16 cellular contexts compared by ENCODE assay signal in genomic region chr19:17716309-17716929, GRCh38. TPM values are rescaled to one million over a fixed set of nuclear protein-coding genes. Genes with fewer than 3 reads are reported as not detected.
A peak's percentile ranks its signal among the peaks of the same experiment; 100 is the strongest.
DNase-seq lines count a peak whose midpoint lies in the region; ATAC-seq, FAIRE-seq and TF ChIP-seq lines count a peak whose summit lies in the region.
"Had no signal": no experiment of that assay in that cellular context is flagged by ENCODE, and none has a peak within 500 bp of the region (broad histone marks: within the 10 kb centered on the region; RNA-seq: fewer than 3 reads in every experiment).

No MANE protein-coding gene starts in this region.

- H3K9me3 ChIP-seq in HepG2 (ENCODE audit: low read length), result no peaks in the 10 kb centered on the region
- H3K9me3 ChIP-seq in right lobe of liver, result no peaks in the 10 kb centered on the region
- no peaks in the 10 kb centered on the region for H3K9me3 ChIP-seq in OCI-LY7 (ENCODE audit: low read length)
- H3K9me3 ChIP-seq in MG63, result no peaks in the 10 kb centered on the region
- H3K9me3 ChIP-seq: gastrocnemius medialis, mucosa of descending colon, thyroid gland had no signal

- H2AFZ ChIP-seq in HepG2 (ENCODE audit: low read length), result no peak overlapping the region
- no peak overlapping the region for H2AFZ ChIP-seq in OCI-LY7 (ENCODE audit: low read length)

- WGBS in HepG2 (ENCODE audit: low lambda C conversion rate), result 32% methylated on average over 4 of the region's 4 CpGs
- 50% methylated on average over 2 of the region's 4 CpGs for WGBS in right lobe of liver (ENCODE audit: insufficient coverage, low coverage, low lambda C conversion rate, missing lambda C conversion rate)

- TF ChIP-seq CTCF in HepG2 (CRISPR knock-in tag; IDR thresholded peaks at IDR 0.05) (no peak), right lobe of liver (IDR thresholded peaks at IDR 0.05) (no peak), OCI-LY7 (conservative IDR thresholded peaks at IDR 0.05; ENCODE audit: low read length) (peak; percentile 68), fibroblast of mammary gland (conservative IDR thresholded peaks at IDR 0.05; ENCODE audit: control insufficient read depth, insufficient read depth, low read depth, low read length) (peak; percentile 14)

- H3K27ac ChIP-seq in HepG2 (ENCODE audit: extremely low read length, insufficient read depth, low read length) (no peak overlapping the region), right lobe of liver (no peak overlapping the region), OCI-LY7 (ENCODE audit: low read depth, low read length, poor library complexity, severe bottlenecking) (no peak overlapping the region)
- H3K27ac ChIP-seq: thyroid gland had no signal

- no peak for ATAC-seq in HepG2
- no peak for ATAC-seq in right lobe of liver
- ATAC-seq in HG03135 (IDR thresholded peaks at IDR 0.05; ENCODE audit: unreplicated experiment), result no peak
- ATAC-seq: activated T-cell treated with anti-CD3 and anti-CD28 coated beads, Interleukin-2, amount 50 U/mL, for 4 hours had no signal

- H3K4me3 ChIP-seq in HepG2 (replicated peaks in 1 of 3; ENCODE audit: insufficient read depth in 1 of 3, low read depth in 2 of 3, low read length in 3 of 3), result no peak overlapping the region
- H3K4me3 ChIP-seq in right lobe of liver, result no peak overlapping the region
- no peak overlapping the region for H3K4me3 ChIP-seq in OCI-LY7 (ENCODE audit: low read depth, low read length, poor library complexity, severe bottlenecking)
- no peak overlapping the region for H3K4me3 ChIP-seq in fibroblast of mammary gland (ENCODE audit: control insufficient read depth, low read depth, low read length)
- H3K4me3 ChIP-seq in MG63, result no peak overlapping the region
- H3K4me3 ChIP-seq: gastrocnemius medialis, mucosa of descending colon, thyroid gland had no signal

- BruUV-seq in HepG2 (replicated peaks; lab: Mats Ljungman, UMichigan) (no TSS peak), OCI-LY7 (replicated peaks; lab: Mats Ljungman, UMichigan) (no TSS peak)

- no peaks in the 10 kb centered on the region for H3K9me2 ChIP-seq in OCI-LY7 (ENCODE audit: insufficient read depth, low read length)

- no peak overlapping the region for H3K4me2 ChIP-seq in HepG2 (ENCODE audit: low read depth, low read length)
- H3K4me2 ChIP-seq in OCI-LY7 (ENCODE audit: low read length), result no peak overlapping the region

- in situ Hi-C loops in HepG2 (cut with HindIII; ENCODE audit: extremely low pct_ligation_motif_present, low pct_unique_long_range_greater_than_20kb), result no loop called here

- CTCF ChIA-PET in HepG2 (lab: Yijun Ruan, JAX; ENCODE audit: low intra/inter-chr PET ratio, low total read pairs) (no interaction called here), OCI-LY7 (lab: Charles Lee; ENCODE audit: unreplicated experiment) (no interaction called here)

- intact Hi-C loops in HepG2 (cut with micrococcal nuclease; ENCODE audit: unreplicated experiment), result no loop called here
- intact Hi-C loops in right lobe of liver (cut with DNase I), result loop anchor here in 1 of 2 donors (10.0 kb wide), 1 partner anchor 58 kb away; no protein-coding TSS in a partner anchor
- intact Hi-C loops in OCI-LY7 (cut with micrococcal nuclease; ENCODE audit: unreplicated experiment), result loop anchor here (5.0 kb wide), 1 partner anchor 141 kb away; the partner anchor contains the start of gene RPL18A

- TF ChIP-seq RAD21 in HepG2 (CRISPR knock-in tag; IDR thresholded peaks at IDR 0.05), result no peak

- FAIRE-seq in HepG2 (lab: Jason Lieb, UNC), result no peak

- H3K36me3 ChIP-seq in HepG2 (replicated peaks in 1 of 2; ENCODE audit: control insufficient read depth in 1 of 2, insufficient read depth in 2 of 2, low read length in 2 of 2) (no peaks in the 10 kb centered on the region), right lobe of liver (no peaks in the 10 kb centered on the region), OCI-LY7 (ENCODE audit: insufficient read depth, low read length) (peaks cover 6% of the 10 kb centered on the region; the same call in 1 of the 2 replicates), MG63 (peaks cover 6% of the 10 kb centered on the region)
- H3K36me3 ChIP-seq: gastrocnemius medialis, thyroid gland had no signal

- peaks cover 11% of the 10 kb centered on the region; the same call in 1 of the 2 replicates for H4K20me1 ChIP-seq in HepG2 (ENCODE audit: insufficient read depth, low read length)
- H4K20me1 ChIP-seq in OCI-LY7 (ENCODE audit: insufficient read depth, low read length), result peaks cover 5% of the 10 kb centered on the region; the same call in 1 of the 2 replicates

- H3K79me2 ChIP-seq in HepG2 (ENCODE audit: insufficient read depth, low read length) (peaks cover 16% of the 10 kb centered on the region), OCI-LY7 (ENCODE audit: insufficient read depth, low read depth, low read length) (peaks cover 17% of the 10 kb centered on the region)

- DNase-seq in HepG2 (ENCODE audit: low spot score) (peak; percentile 9), right lobe of liver (no peak), OCI-LY7 (ENCODE audit: low spot score) (peak; percentile 36), fibroblast of mammary gland (ENCODE audit: low read depth) (no peak), MG63 (no peak), hepatic stellate cell (ENCODE audit: low spot score) (no peak), SW480 (ENCODE audit: low spot score) (no peak)
- DNase-seq: ACHN; activated CD4-positive, alpha-beta T cell treated with anti-CD3 and anti-CD28 coated beads for 4 hours; activated T-cell treated with anti-CD3 and anti-CD28 coated beads, Interleukin-2, amount 50 U/mL, for 4 hours; DMS53; GOT3; mucosa of descending colon; thyroid gland had no signal

- TF ChIP-seq EP300 in HepG2 (IDR thresholded peaks at IDR 0.05; ENCODE audit: low read depth in 2 of 2, low read length in 2 of 2) (no peak), HepG2 (CRISPR knock-in tag; IDR thresholded peaks at IDR 0.05; ENCODE audit: borderline replicate concordance) (no peak)

- no peak overlapping the region for H3K9ac ChIP-seq in HepG2 (ENCODE audit: insufficient read depth, low read depth, low read length)

- POLR2A ChIA-PET in HepG2 (lab: Yijun Ruan, JAX) (no interaction called here), OCI-LY7 (lab: Charles Lee) (no interaction called here)

- no peak for TF ChIP-seq POLR2A in HepG2 (IDR thresholded peaks at IDR 0.05; ENCODE audit: insufficient read depth in 1 of 2, low read depth in 2 of 2, low read length in 2 of 2)
- no peak for TF ChIP-seq POLR2A in right lobe of liver (IDR thresholded peaks at IDR 0.05)

- no peaks in the 10 kb centered on the region; a peak in 1 of 5 replicates for H3K27me3 ChIP-seq in HepG2 (ENCODE audit: control insufficient read depth in 1 of 2, insufficient read depth in 2 of 2, low read length in 2 of 2)
- no peaks in the 10 kb centered on the region for H3K27me3 ChIP-seq in right lobe of liver
- H3K27me3 ChIP-seq in MG63, result no peaks in the 10 kb centered on the region
- H3K27me3 ChIP-seq: gastrocnemius medialis, thyroid gland had no signal

- H3K4me1 ChIP-seq in HepG2 (ENCODE audit: insufficient read depth, low read length), result peaks cover 42% of the 10 kb centered on the region
- H3K4me1 ChIP-seq in right lobe of liver, result peaks cover 0 to 12% (median 5%) of the 10 kb centered on the region in 4 donors
- H3K4me1 ChIP-seq in OCI-LY7 (ENCODE audit: insufficient read depth, low read length, poor library complexity, severe bottlenecking), result peaks cover 26% of the 10 kb centered on the region

RNA-seq across cellular contexts. Expression of gene MAP1S, which starts 2.9 kb away (rescaled TPM):
- 3.8 and 12.2 TPM in 2 replicates for total RNA-seq in HepG2 (2016; rRNA removed; fragmentation: Illumina TruSeq; extraction: Trizol)
- total RNA-seq in HepG2 (2016; cell fraction: cytosol; rRNA removed; fragmentation: Illumina TruSeq; extraction: Trizol; ENCODE audit: low read depth), result 2.4 and 2.8 TPM in 2 replicates
- 6.4 and 9.5 TPM in 2 replicates for total RNA-seq in HepG2 (2016; cell fraction: insoluble cytoplasmic fraction; rRNA removed; fragmentation: Illumina TruSeq; extraction: Trizol)
- total RNA-seq in HepG2 (2016; cell fraction: membrane; rRNA removed; fragmentation: Illumina TruSeq; extraction: Trizol), result 6.3 and 6.5 TPM in 2 replicates
- 6.7 and 10.0 TPM in 2 replicates for total RNA-seq in HepG2 (2016; cell fraction: nucleus; rRNA removed; fragmentation: Illumina TruSeq; extraction: Trizol)
- polyA plus RNA-seq in HepG2 (2011; rRNA removed), result 7.3 and 8.2 TPM in 2 replicates
- polyA plus RNA-seq in HepG2 (2011; cell fraction: cytosol; rRNA removed), result 3.3 and 5.6 TPM in 2 replicates
- polyA plus RNA-seq in HepG2 (2011; cell fraction: nucleus; rRNA removed), result 34.8 and 36.5 TPM in 2 replicates
- 18.2 and 28.7 TPM in 2 replicates for polyA plus RNA-seq in HepG2 (2012)
- polyA plus RNA-seq in HepG2 (2016; cell fraction: cytosol; fragmentation: Illumina TruSeq; extraction: Trizol; ENCODE audit: low read depth), result 1.0 and 1.3 TPM in 2 replicates
- 8.8 and 13.1 TPM in 2 replicates for polyA plus RNA-seq in HepG2 (2016; cell fraction: insoluble cytoplasmic fraction; fragmentation: Illumina TruSeq; extraction: Trizol; ENCODE audit: low read depth)
- polyA plus RNA-seq in HepG2 (2016; cell fraction: membrane; fragmentation: Illumina TruSeq; extraction: Trizol; ENCODE audit: low read depth), result 2.1 and 3.2 TPM in 2 replicates
- 15.3 and 23.8 TPM in 2 replicates for polyA plus RNA-seq in HepG2 (2016; cell fraction: nucleus; fragmentation: Illumina TruSeq; extraction: Trizol; ENCODE audit: insufficient read depth, low read depth)
- 37.6 and 52.5 TPM in 2 replicates for polyA minus RNA-seq in HepG2 (2011; rRNA and poly(A)+ RNA removed; ENCODE audit: low replicate concordance)
- polyA minus RNA-seq in HepG2 (2011; cell fraction: cytosol; rRNA and poly(A)+ RNA removed), result 19.4 and 24.6 TPM in 2 replicates
- polyA minus RNA-seq in HepG2 (2011; cell fraction: nucleus; rRNA and poly(A)+ RNA removed), result 10.9 and 11.4 TPM in 2 replicates
- 10 to 100 TPM; 11.1 to 31.3 (median 14.9) TPM for total RNA-seq in right lobe of liver
- total RNA-seq in OCI-LY7 (2014; rRNA removed; shearing (Covaris generic)), result 11.5 and 31.6 TPM in 2 replicates
- 53.1 and 61.1 TPM in 2 replicates for total RNA-seq in OCI-LY7 (2022)
- total RNA-seq in MG63 (2014; rRNA removed; shearing (Covaris generic); ENCODE audit: low replicate concordance), result 23.3 and 50.0 TPM in 2 replicates

RNA-seq across cellular contexts. Expression of gene UNC13A, which starts 28.3 kb away (rescaled TPM):
- total RNA-seq in HepG2 (2016; rRNA removed; fragmentation: Illumina TruSeq; extraction: Trizol) (0.07 and 0.11 TPM in 2 replicates), right lobe of liver (under 1 TPM in 1 of 6 experiments, not detected in 5; 0.02 TPM), OCI-LY7 (2022) (0.72 and 0.76 TPM in 2 replicates)
- total RNA-seq in HepG2 (2016; cell fraction: cytosol; rRNA removed; fragmentation: Illumina TruSeq; extraction: Trizol; ENCODE audit: low read depth), result not detected in 2 replicates
- 0.09 TPM in 2 replicates for total RNA-seq in HepG2 (2016; cell fraction: insoluble cytoplasmic fraction; rRNA removed; fragmentation: Illumina TruSeq; extraction: Trizol)
- total RNA-seq in HepG2 (2016; cell fraction: membrane; rRNA removed; fragmentation: Illumina TruSeq; extraction: Trizol), result 0.03 and 0.06 TPM in 2 replicates
- total RNA-seq in HepG2 (2016; cell fraction: nucleus; rRNA removed; fragmentation: Illumina TruSeq; extraction: Trizol), result 0.09 and 0.16 TPM in 2 replicates
- polyA plus RNA-seq in HepG2 (2011; rRNA removed), result 0.34 and 0.45 TPM in 2 replicates
- 0.09 and 0.10 TPM in 2 replicates for polyA plus RNA-seq in HepG2 (2011; cell fraction: cytosol; rRNA removed)
- 1.7 and 2.0 TPM in 2 replicates for polyA plus RNA-seq in HepG2 (2011; cell fraction: nucleus; rRNA removed)
- 0.17 and 0.20 TPM in 2 replicates for polyA plus RNA-seq in HepG2 (2012)
- polyA plus RNA-seq in HepG2 (2016; cell fraction: cytosol; fragmentation: Illumina TruSeq; extraction: Trizol; ENCODE audit: low read depth), result not detected in 2 replicates
- polyA plus RNA-seq in HepG2 (2016; cell fraction: insoluble cytoplasmic fraction; fragmentation: Illumina TruSeq; extraction: Trizol; ENCODE audit: low read depth), result 0.05 and 0.14 TPM in 2 replicates
- 0.02 TPM in 1 of 2 replicates, not detected in the other for polyA plus RNA-seq in HepG2 (2016; cell fraction: membrane; fragmentation: Illumina TruSeq; extraction: Trizol; ENCODE audit: low read depth)
- polyA plus RNA-seq in HepG2 (2016; cell fraction: nucleus; fragmentation: Illumina TruSeq; extraction: Trizol; ENCODE audit: insufficient read depth, low read depth), result 0.40 and 0.84 TPM in 2 replicates
- 0.24 and 0.63 TPM in 2 replicates for polyA minus RNA-seq in HepG2 (2011; rRNA and poly(A)+ RNA removed; ENCODE audit: low replicate concordance)
- polyA minus RNA-seq in HepG2 (2011; cell fraction: cytosol; rRNA and poly(A)+ RNA removed), result 0.18 and 0.30 TPM in 2 replicates
- polyA minus RNA-seq in HepG2 (2011; cell fraction: nucleus; rRNA and poly(A)+ RNA removed), result 0.62 and 1.2 TPM in 2 replicates
- total RNA-seq in OCI-LY7 (2014; rRNA removed; shearing (Covaris generic)), result 0.80 and 0.92 TPM in 2 replicates
- total RNA-seq in MG63 (2014; rRNA removed; shearing (Covaris generic); ENCODE audit: low replicate concordance), result 0.10 TPM in 1 of 2 replicates, not detected in the other
- total RNA-seq: gastrocnemius medialis had no signal

RNA-seq across cellular contexts. Expression of gene FCHO1, which starts 34.9 kb away (rescaled TPM):
- 1.2 and 1.3 TPM in 2 replicates for total RNA-seq in HepG2 (2016; rRNA removed; fragmentation: Illumina TruSeq; extraction: Trizol)
- total RNA-seq in HepG2 (2016; cell fraction: cytosol; rRNA removed; fragmentation: Illumina TruSeq; extraction: Trizol; ENCODE audit: low read depth), result 0.18 and 1.7 TPM in 2 replicates
- 0.45 and 2.3 TPM in 2 replicates for total RNA-seq in HepG2 (2016; cell fraction: insoluble cytoplasmic fraction; rRNA removed; fragmentation: Illumina TruSeq; extraction: Trizol)
- 1.4 TPM in 2 replicates for total RNA-seq in HepG2 (2016; cell fraction: membrane; rRNA removed; fragmentation: Illumina TruSeq; extraction: Trizol)
- total RNA-seq in HepG2 (2016; cell fraction: nucleus; rRNA removed; fragmentation: Illumina TruSeq; extraction: Trizol), result 1.6 and 3.1 TPM in 2 replicates
- 2.5 and 3.1 TPM in 2 replicates for polyA plus RNA-seq in HepG2 (2011; rRNA removed)
- polyA plus RNA-seq in HepG2 (2011; cell fraction: cytosol; rRNA removed), result 0.95 and 1.5 TPM in 2 replicates
- 23.2 and 28.6 TPM in 2 replicates for polyA plus RNA-seq in HepG2 (2011; cell fraction: nucleus; rRNA removed)
- polyA plus RNA-seq in HepG2 (2012), result 4.3 and 5.3 TPM in 2 replicates
- polyA plus RNA-seq in HepG2 (2016; cell fraction: cytosol; fragmentation: Illumina TruSeq; extraction: Trizol; ENCODE audit: low read depth), result 0.75 and 1.1 TPM in 2 replicates
- 0.76 and 2.0 TPM in 2 replicates for polyA plus RNA-seq in HepG2 (2016; cell fraction: insoluble cytoplasmic fraction; fragmentation: Illumina TruSeq; extraction: Trizol; ENCODE audit: low read depth)
- 0.88 and 1.4 TPM in 2 replicates for polyA plus RNA-seq in HepG2 (2016; cell fraction: membrane; fragmentation: Illumina TruSeq; extraction: Trizol; ENCODE audit: low read depth)
- 4.8 and 5.1 TPM in 2 replicates for polyA plus RNA-seq in HepG2 (2016; cell fraction: nucleus; fragmentation: Illumina TruSeq; extraction: Trizol; ENCODE audit: insufficient read depth, low read depth)
- polyA minus RNA-seq in HepG2 (2011; rRNA and poly(A)+ RNA removed; ENCODE audit: low replicate concordance), result 1.3 and 16.7 TPM in 2 replicates
- polyA minus RNA-seq in HepG2 (2011; cell fraction: cytosol; rRNA and poly(A)+ RNA removed), result 2.5 and 4.6 TPM in 2 replicates
- 20.1 and 21.3 TPM in 2 replicates for polyA minus RNA-seq in HepG2 (2011; cell fraction: nucleus; rRNA and poly(A)+ RNA removed)
- total RNA-seq in right lobe of liver, result 1 to 10 TPM in 4 of 6 experiments, under 1 TPM in 2; 0.93 to 3.6 (median 1.3) TPM
- 80.6 and 85.6 TPM in 2 replicates for total RNA-seq in OCI-LY7 (2014; rRNA removed; shearing (Covaris generic))
- total RNA-seq in OCI-LY7 (2022), result 107 and 115 TPM in 2 replicates
- 0.82 TPM in 1 of 2 replicates, not detected in the other for total RNA-seq in MG63 (2014; rRNA removed; shearing (Covaris generic); ENCODE audit: low replicate concordance)

Comparison
In these comparisons a context has a peak if more than half of its experiments do, and no peak if none do; other contexts are left out.
1. DNase-seq: peak in HepG2 (single experiment) and OCI-LY7 (single experiment); none in right lobe of liver (0 of 3), fibroblast of mammary gland (single experiment), MG63 (single experiment), hepatic stellate cell (single experiment) and SW480 (single experiment).
2. CTCF ChIP-seq: peak in OCI-LY7 (single experiment) and fibroblast of mammary gland (single experiment); none in HepG2 (single experiment) and right lobe of liver (0 of 4).
3. RNA of gene FCHO1, which starts 34.9 kb away (total RNA-seq): 80.6 to 115 TPM in OCI-LY7; 0.93 to 3.6 TPM in right lobe of liver, 0.18 to 3.1 TPM in HepG2 and 0.82 TPM in MG63; every median in the first group is over 10 times any median in the second.